ENCODE assay signal across 17 cellular contexts in genomic region chr14:91225025-91225424, GRCh38. TPM values are rescaled to one million over a fixed set of nuclear protein-coding genes. Genes with fewer than 3 reads are reported as not detected.
A peak's percentile ranks its signal among the peaks of the same experiment; 100 is the strongest.
DNase-seq lines count a peak whose midpoint lies in the region; ATAC-seq and TF ChIP-seq lines count a peak whose summit lies in the region.
"Had no signal": no experiment of that assay in that cellular context is flagged by ENCODE, and none has a peak within 500 bp of the region (broad histone marks: within the 10 kb centered on the region; RNA-seq: fewer than 3 reads in every experiment).

No MANE protein-coding gene starts in this region.

- H3K36me3 Mint-ChIP-seq in WTC11: peaks cover 9% of the 10 kb centered on the region

- TF ChIP-seq CTCF in WTC11 (IDR thresholded peaks at IDR 0.05): no peak
- no peak for TF ChIP-seq CTCF in fibroblast of mammary gland (conservative IDR thresholded peaks at IDR 0.05; ENCODE audit: control insufficient read depth, insufficient read depth, low read depth, low read length)

- no peaks in the 10 kb centered on the region for H3K9me3 Mint-ChIP-seq in WTC11
- H3K9me3 Mint-ChIP-seq: activated B cell treated with CpG ODN at 0.5 μM for 24 hours; dendritic cell treated with granulocyte-macrophage colony-stimulating factor and Interleukin-4, amounts not matched to agents 40 ng/mL and 50 ng/mL, for 4 days had no signal

- H4K20me1 ChIP-seq in GM23248 (ENCODE audit: insufficient read depth): no peaks in the 10 kb centered on the region

- no peak overlapping the region for H2AFZ ChIP-seq in GM23248
- H2AFZ ChIP-seq: GM23338 had no signal

- H3K27me3 Mint-ChIP-seq in WTC11 (ENCODE audit: low read depth): no peaks in the 10 kb centered on the region
- H3K27me3 Mint-ChIP-seq: activated B cell treated with CpG ODN at 0.5 μM for 24 hours; B cell; dendritic cell treated with granulocyte-macrophage colony-stimulating factor and Interleukin-4, amounts not matched to agents 40 ng/mL and 50 ng/mL, for 4 days had no signal

- ATAC-seq in WTC11: no peak
- no peak for ATAC-seq in GM18517 (IDR thresholded peaks at IDR 0.05; ENCODE audit: unreplicated experiment)
- no peak for ATAC-seq in HG03135 (IDR thresholded peaks at IDR 0.05; ENCODE audit: unreplicated experiment)
- no peak for ATAC-seq in HG03432 (IDR thresholded peaks at IDR 0.05; ENCODE audit: unreplicated experiment)
- ATAC-seq: GM23338; HepG2; stimulated activated naive CD8-positive, alpha-beta T cell treated with anti-CD3 and anti-CD28 coated beads, Interleukin-15, Interleukin-2, amounts not matched to agents 100 U/mL and 50 U/mL, for 24 hours had no signal

- H3F3A ChIP-seq in GM23248 (ENCODE audit: insufficient read depth): peaks cover 30% of the 10 kb centered on the region

- H3K9ac ChIP-seq in GM23248: no peak overlapping the region

- 82 to 84% methylated on average over 7 of the region's 7 CpGs for WGBS in GM23248 (ENCODE audit: low coverage in 1 of 2, low lambda C conversion rate in 2 of 2, missing lambda C conversion rate in 2 of 2), 2 experiments

- peaks cover 28% of the 10 kb centered on the region for H3K4me1 Mint-ChIP-seq in WTC11

- H3K9me2 ChIP-seq in GM23248 (ENCODE audit: insufficient read depth): no peaks in the 10 kb centered on the region

- H3K4me3 ChIP-seq in GM23248 (no peak overlapping the region), fibroblast of mammary gland (ENCODE audit: control insufficient read depth, low read depth, low read length) (no peak overlapping the region)
- H3K4me3 ChIP-seq: GM23338 had no signal

- no peak overlapping the region for H3K27ac ChIP-seq in GM23248

- peak overlapping the region; percentile 40; the same call in 1 of the 2 replicates for H3K27ac Mint-ChIP-seq in WTC11
- H3K27ac Mint-ChIP-seq: B cell; dendritic cell treated with granulocyte-macrophage colony-stimulating factor and Interleukin-4, amounts not matched to agents 40 ng/mL and 50 ng/mL, for 4 days; GM23338 had no signal

- POLR2A ChIA-PET in WTC11 (lab: Charles Lee): no interaction called here

- in situ Hi-C loops in GM23248 (cut with MboI): no loop called here

- peaks cover 26% of the 10 kb centered on the region for H3K4me1 ChIP-seq in GM23248 (ENCODE audit: insufficient read depth)

- H3K4me3 Mint-ChIP-seq in WTC11: no peak overlapping the region
- H3K4me3 Mint-ChIP-seq: activated B cell treated with CpG ODN at 0.5 μM for 24 hours; B cell; dendritic cell treated with granulocyte-macrophage colony-stimulating factor and Interleukin-4, amounts not matched to agents 40 ng/mL and 50 ng/mL, for 4 days; GM23338 had no signal

- no peaks in the 10 kb centered on the region for H3K36me3 ChIP-seq in GM23248 (ENCODE audit: low read depth)

- H3K4me2 ChIP-seq in GM23248 (ENCODE audit: unreplicated experiment): no peak overlapping the region
- H3K4me2 ChIP-seq: GM23338 had no signal

- CTCF ChIA-PET in WTC11 (lab: Charles Lee): interaction anchor here (1.1 kb wide), 1 partner anchor 62 kb away, joined by 3 read pairs; no protein-coding TSS in a partner anchor

- no peaks in the 10 kb centered on the region for H3K9me3 ChIP-seq in GM23248 (ENCODE audit: low read depth)

- no peaks in the 10 kb centered on the region for H3K27me3 ChIP-seq in GM23248 (replicated peaks; ENCODE audit: insufficient read depth)

- H3K79me2 ChIP-seq in GM23248 (ENCODE audit: insufficient read depth): no peaks in the 10 kb centered on the region

- DNase-seq in D341Med (ENCODE audit: low spot score) (peak; percentile 6), GM23248 (peak; percentile 59), WTC11 (ENCODE audit: low spot score) (no peak), fibroblast of mammary gland (ENCODE audit: low read depth) (peak; percentile 62), AG20443 (ENCODE audit: low spot score) (no peak)
- DNase-seq: activated B cell treated with CpG ODN at 0.5 μM for 24 hours; activated T-cell treated with anti-CD3 and anti-CD28 coated beads, Interleukin-2, amount 50 U/mL, for 1 hour; hypothalamus; NCI-H526; stimulated activated naive CD8-positive, alpha-beta T cell treated with anti-CD3 and anti-CD28 coated beads, Interleukin-15, Interleukin-2, amounts not matched to agents 100 U/mL and 50 U/mL, for 24 hours had no signal

TF ChIP-seq in WTC11, 78 proteins besides CTCF, POLR2A, EP300 and RAD21:
- TF ChIP-seq OVOL2 (CRISPR knock-in tag; IDR thresholded peaks at IDR 0.05; ENCODE audit: borderline replicate concordance) (no peak), MYBL2 (CRISPR knock-in tag; IDR thresholded peaks at IDR 0.05) (no peak), NR3C1 (CRISPR knock-in tag; conservative IDR thresholded peaks at IDR 0.05; ENCODE audit: low read depth) (no peak), SOX15 (CRISPR knock-in tag; IDR thresholded peaks at IDR 0.05) (no peak), ZNF512 (CRISPR knock-in tag; IDR thresholded peaks at IDR 0.05; ENCODE audit: borderline replicate concordance) (no peak), RORB (CRISPR knock-in tag; IDR thresholded peaks at IDR 0.05) (no peak), ATF1 (CRISPR knock-in tag; IDR thresholded peaks at IDR 0.05) (no peak), ZBTB43 (CRISPR knock-in tag; IDR thresholded peaks at IDR 0.05) (no peak), TEAD4 (CRISPR knock-in tag; IDR thresholded peaks at IDR 0.05) (no peak), CREM (CRISPR knock-in tag; IDR thresholded peaks at IDR 0.05) (no peak), NFATC4 (CRISPR knock-in tag; IDR thresholded peaks at IDR 0.05) (no peak), ZNF263 (CRISPR knock-in tag; IDR thresholded peaks at IDR 0.05; ENCODE audit: low read depth) (no peak), MAX (CRISPR knock-in tag; IDR thresholded peaks at IDR 0.05) (no peak), ELF4 (CRISPR knock-in tag; IDR thresholded peaks at IDR 0.05; ENCODE audit: low read depth) (no peak), MXD4 (CRISPR knock-in tag; IDR thresholded peaks at IDR 0.05; ENCODE audit: borderline replicate concordance) (no peak), ZNF423 (CRISPR knock-in tag; IDR thresholded peaks at IDR 0.05) (no peak), ZMAT4 (CRISPR knock-in tag; IDR thresholded peaks at IDR 0.05) (no peak)
- TF ChIP-seq, protein P1, sequence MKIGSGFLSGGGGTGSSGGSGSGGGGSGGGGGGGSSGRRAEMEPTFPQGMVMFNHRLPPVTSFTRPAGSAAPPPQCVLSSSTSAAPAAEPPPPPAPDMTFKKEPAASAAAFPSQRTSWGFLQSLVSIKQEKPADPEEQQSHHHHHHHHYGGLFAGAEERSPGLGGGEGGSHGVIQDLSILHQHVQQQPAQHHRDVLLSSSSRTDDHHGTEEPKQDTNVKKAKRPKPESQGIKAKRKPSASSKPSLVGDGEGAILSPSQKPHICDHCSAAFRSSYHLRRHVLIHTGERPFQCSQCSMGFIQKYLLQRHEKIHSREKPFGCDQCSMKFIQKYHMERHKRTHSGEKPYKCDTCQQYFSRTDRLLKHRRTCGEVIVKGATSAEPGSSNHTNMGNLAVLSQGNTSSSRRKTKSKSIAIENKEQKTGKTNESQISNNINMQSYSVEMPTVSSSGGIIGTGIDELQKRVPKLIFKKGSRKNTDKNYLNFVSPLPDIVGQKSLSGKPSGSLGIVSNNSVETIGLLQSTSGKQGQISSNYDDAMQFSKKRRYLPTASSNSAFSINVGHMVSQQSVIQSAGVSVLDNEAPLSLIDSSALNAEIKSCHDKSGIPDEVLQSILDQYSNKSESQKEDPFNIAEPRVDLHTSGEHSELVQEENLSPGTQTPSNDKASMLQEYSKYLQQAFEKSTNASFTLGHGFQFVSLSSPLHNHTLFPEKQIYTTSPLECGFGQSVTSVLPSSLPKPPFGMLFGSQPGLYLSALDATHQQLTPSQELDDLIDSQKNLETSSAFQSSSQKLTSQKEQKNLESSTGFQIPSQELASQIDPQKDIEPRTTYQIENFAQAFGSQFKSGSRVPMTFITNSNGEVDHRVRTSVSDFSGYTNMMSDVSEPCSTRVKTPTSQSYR (CRISPR knock-in tag; IDR thresholded peaks at IDR 0.05): no peak

RNA-seq across cellular contexts. Expression of gene GPR68, which starts 19.5 kb away (rescaled TPM):
- 8.6 and 10.6 TPM in 2 replicates for total RNA-seq in GM23248 (2014; rRNA removed; shearing (Covaris generic))
- polyA plus RNA-seq in GM23248 (2016; fragmentation: Nextera tagmentation; extraction: Ambion mirVana): 5.1 and 5.7 TPM in 2 replicates
- total RNA-seq in WTC11 (2021): 0.21 to 0.28 TPM (median 0.27 TPM) in 3 replicates
- total RNA-seq: HepG2 had no signal
- polyA plus RNA-seq: HepG2 had no signal

Comparison
In these comparisons a context has a peak if more than half of its experiments do, and no peak if none do; other contexts are left out.
1. DNase-seq: peak in D341Med (single experiment), GM23248 (single experiment) and fibroblast of mammary gland (single experiment); none in WTC11 (single experiment) and AG20443 (single experiment).